In genomic region chr9:18905033-18905882, GRCh38 we compare ENCODE assay signal across 17 cellular contexts.
DNase-seq lines count a peak whose midpoint lies in the region; ATAC-seq, FAIRE-seq and TF ChIP-seq lines count a peak whose summit lies in the region.
"Had no signal": no experiment of that assay in that cellular context is flagged by ENCODE, and none has a peak within 500 bp of the region (broad histone marks: within the 10 kb centered on the region; RNA-seq: fewer than 3 reads in every experiment).

No MANE protein-coding gene starts in this region.

- H3K36me3 ChIP-seq in GM23248 (ENCODE audit: low read depth) = peaks cover 35% of the 10 kb centered on the region; the same call in 1 of the 2 replicates
- H3K36me3 ChIP-seq: esophagus squamous epithelium, left ventricle myocardium inferior had no signal

- no peak for TF ChIP-seq CTCF in fibroblast of pulmonary artery (IDR thresholded peaks at IDR 0.05; ENCODE audit: low read length, missing control alignments)
- no peak for TF ChIP-seq CTCF in osteocyte (IDR thresholded peaks at IDR 0.05)

- no peak for ATAC-seq in HG02610 (IDR thresholded peaks at IDR 0.05; ENCODE audit: unreplicated experiment)
- ATAC-seq in GM21390 (IDR thresholded peaks at IDR 0.05; ENCODE audit: unreplicated experiment) = no peak
- ATAC-seq: T-cell had no signal

- peaks cover 20% of the 10 kb centered on the region for H3K4me1 Mint-ChIP-seq in osteocyte (ENCODE audit: unreplicated experiment)
- H3K4me1 Mint-ChIP-seq: naive B cell, T-cell had no signal

- no peak overlapping the region for H3K27ac Mint-ChIP-seq in osteocyte (ENCODE audit: unreplicated experiment)
- H3K27ac Mint-ChIP-seq: naive B cell, T-cell had no signal

- no peaks in the 10 kb centered on the region for H3K27me3 Mint-ChIP-seq in osteocyte (ENCODE audit: unreplicated experiment)

- no peaks in the 10 kb centered on the region for H3K79me2 ChIP-seq in GM23248 (ENCODE audit: insufficient read depth)

- WGBS in GM23248 (ENCODE audit: low coverage in 1 of 2, low lambda C conversion rate in 2 of 2, missing lambda C conversion rate in 2 of 2), 2 experiments = 78 to 82% methylated on average over 11 of the region's 11 CpGs

- H2AFZ ChIP-seq in GM23248 = no peak overlapping the region

- peaks cover 16% of the 10 kb centered on the region for H3K9me3 Mint-ChIP-seq in osteocyte (ENCODE audit: unreplicated experiment)

- FAIRE-seq in RCC 7860 (lab: Jason Lieb, UNC) = peak; percentile 89
- FAIRE-seq: GM18507 had no signal

- in situ Hi-C loops in GM23248 (cut with MboI) = no loop called here

- no peak overlapping the region for H3K9ac ChIP-seq in GM23248

- H3F3A ChIP-seq in GM23248 (ENCODE audit: insufficient read depth) = peaks cover 43% of the 10 kb centered on the region

- H3K4me1 ChIP-seq in GM23248 (ENCODE audit: insufficient read depth) = peaks cover 21% of the 10 kb centered on the region
- H3K4me1 ChIP-seq: left ventricle myocardium inferior had no signal

- H3K27me3 ChIP-seq in GM23248 (replicated peaks; ENCODE audit: insufficient read depth) = no peaks in the 10 kb centered on the region
- H3K27me3 ChIP-seq: esophagus squamous epithelium had no signal

- H3K36me3 Mint-ChIP-seq in osteocyte (ENCODE audit: unreplicated experiment) = peaks cover 2% of the 10 kb centered on the region
- H3K36me3 Mint-ChIP-seq: T-cell had no signal

- H3K4me3 ChIP-seq in GM23248 = no peak overlapping the region
- no peak overlapping the region for H3K4me3 ChIP-seq in fibroblast of pulmonary artery (replicated peaks; ENCODE audit: low read depth, low read length)
- H3K4me3 ChIP-seq: esophagus squamous epithelium, left ventricle myocardium inferior had no signal

- H3K4me2 ChIP-seq in GM23248 (ENCODE audit: unreplicated experiment) = no peak overlapping the region

- no peak overlapping the region for H3K4me3 Mint-ChIP-seq in osteocyte (ENCODE audit: unreplicated experiment)
- H3K4me3 Mint-ChIP-seq: naive B cell, T-cell had no signal

- H3K9me3 ChIP-seq in GM23248 (ENCODE audit: low read depth) = no peaks in the 10 kb centered on the region

- H3K27ac ChIP-seq in GM23248 = no peak overlapping the region
- H3K27ac ChIP-seq: esophagus squamous epithelium, left ventricle myocardium inferior had no signal

- H4K20me1 ChIP-seq in GM23248 (ENCODE audit: insufficient read depth) = no peaks in the 10 kb centered on the region

- no peaks in the 10 kb centered on the region for H3K9me2 ChIP-seq in GM23248 (ENCODE audit: insufficient read depth)

- DNase-seq in GM23248 = peak; percentile 58
- DNase-seq in RCC 7860 (ENCODE audit: low spot score) = peak; percentile 91
- DNase-seq in fibroblast of pulmonary artery (ENCODE audit: low read depth) = peak; percentile 55
- DNase-seq in osteocyte (ENCODE audit: extremely low spot score, unreplicated experiment) = peak; percentile 56
- no peak for DNase-seq in stimulated activated naive CD4-positive, alpha-beta T cell treated with Interleukin-2 at 50 U/mL for 16 hours (lab: John Stamatoyannopoulos, UW)
- no peak for DNase-seq in SW 1271 (lab: John Stamatoyannopoulos, UW)
- DNase-seq: activated CD4-positive, CD25-positive, alpha-beta regulatory T cell; activated gamma-delta T cell treated with Interleukin-2 at 50 U/mL for 16 hours; esophagus squamous epithelium; left ventricle myocardium inferior; naive B cell; NCI-H2081; RPMI8226; T-cell had no signal

Comparison
In these comparisons a context has a peak if more than half of its experiments do, and no peak if none do; other contexts are left out.
1. DNase-seq: peak in GM23248 (single experiment), RCC 7860 (single experiment), fibroblast of pulmonary artery (single experiment) and osteocyte (single experiment); none in stimulated activated naive CD4-positive, alpha-beta T cell treated with Interleukin-2 at 50 U/mL for 16 hours (single experiment) and SW 1271 (0 of 2).